Comparison of ENCODE assay signal across 8 cellular contexts in the genomic region with DNA sequence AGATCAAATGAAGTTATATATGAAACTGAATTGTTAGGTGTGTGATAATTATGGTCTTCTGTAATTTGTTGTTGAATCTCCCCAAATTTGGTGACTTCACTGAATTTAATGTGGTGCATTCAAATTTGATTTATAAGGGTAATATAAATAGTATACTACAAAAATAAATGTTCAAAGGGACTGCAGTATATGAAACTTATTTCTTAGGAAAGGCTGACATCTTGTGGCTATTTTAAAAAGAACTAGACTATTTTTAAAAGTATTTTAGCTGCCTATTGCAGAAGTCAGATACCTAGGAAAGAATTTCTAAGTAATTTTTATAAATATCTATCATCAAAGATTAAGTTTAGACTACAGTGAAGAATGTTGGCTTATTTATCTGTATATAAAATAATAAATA. TPM values are rescaled to one million over a fixed set of nuclear protein-coding genes. Genes with fewer than 3 reads are reported as not detected.
DNase-seq lines count a peak whose midpoint lies in the region; ATAC-seq, FAIRE-seq and TF ChIP-seq lines count a peak whose summit lies in the region.

No MANE protein-coding gene starts in this region.

- H3K9me3 Mint-ChIP-seq in glutamatergic neuron (ENCODE audit: unreplicated experiment), result no peaks in the 10 kb centered on the region

- no peak for TF ChIP-seq POLR2A in GM12891 (IDR thresholded peaks at IDR 0.05; ENCODE audit: low read depth, low read length)

- no peak for TF ChIP-seq CTCF in glutamatergic neuron (IDR thresholded peaks at IDR 0.05; ENCODE audit: partially characterized antibody, unreplicated experiment)
- TF ChIP-seq CTCF in mucosa of descending colon (IDR thresholded peaks at IDR 0.05), result no peak

- FAIRE-seq in TTC549 (lab: Jason Lieb, UNC) (peak; percentile 90), GM12891 (lab: Jason Lieb, UNC) (no peak)

- no peaks in the 10 kb centered on the region for H3K4me1 ChIP-seq in mucosa of descending colon (ENCODE audit: low read depth)

- H3K27me3 Mint-ChIP-seq in glutamatergic neuron (ENCODE audit: unreplicated experiment), result no peaks in the 10 kb centered on the region

- intact Hi-C loops in mucosa of descending colon (cut with DNase I, micrococcal nuclease), result loop anchor here in 1 of 2 donors (10.0 kb wide), 1 partner anchor 255 kb away; no protein-coding TSS in a partner anchor

- ATAC-seq in HG02852 (IDR thresholded peaks at IDR 0.05; ENCODE audit: unreplicated experiment) (peak; percentile 51), mucosa of descending colon (no peak)

- no peak overlapping the region for H3K27ac Mint-ChIP-seq in glutamatergic neuron (ENCODE audit: unreplicated experiment)

- DNase-seq in DMS53 treated with DMSO at 0.1 percent for 48 hours (lab: John Stamatoyannopoulos, UW; ENCODE audit: unreplicated experiment) (peak; percentile 56), kidney tubule cell (ENCODE audit: low spot score) (peak; percentile 49), glutamatergic neuron (no peak), GM12891 (ENCODE audit: insufficient read length, low spot score) (no peak), mucosa of descending colon (no peak)
- no peak for DNase-seq in stimulated activated CD4-positive, alpha-beta T cell treated with anti-CD3 and anti-CD28 coated beads, Interleukin-4, amount 100 ng/mL, for 1 hour

- no peaks in the 10 kb centered on the region for H3K9me3 ChIP-seq in mucosa of descending colon

- H3K4me3 Mint-ChIP-seq in glutamatergic neuron (ENCODE audit: unreplicated experiment), result no peak overlapping the region

- H3K36me3 Mint-ChIP-seq in glutamatergic neuron (ENCODE audit: unreplicated experiment), result peaks cover 7% of the 10 kb centered on the region

- H3K36me3 ChIP-seq in mucosa of descending colon (ENCODE audit: low read depth), result no peaks in the 10 kb centered on the region

- no peak overlapping the region for H3K4me3 ChIP-seq in mucosa of descending colon

- no peaks in the 10 kb centered on the region for H3K4me1 Mint-ChIP-seq in glutamatergic neuron (ENCODE audit: low read depth, unreplicated experiment)

TF ChIP-seq in GM12891, 5 proteins besides CTCF, POLR2A, EP300 and RAD21:
- TF ChIP-seq TAF1 (IDR thresholded peaks at IDR 0.05; ENCODE audit: low read depth, low read length), result no peak
- no peak for TF ChIP-seq POLR2AphosphoS5 (IDR thresholded peaks at IDR 0.05; ENCODE audit: low read depth, low read length)
- TF ChIP-seq POU2F2 (IDR thresholded peaks at IDR 0.05; ENCODE audit: low read depth, low read length), result no peak
- TF ChIP-seq SPI1 (IDR thresholded peaks at IDR 0.05; ENCODE audit: low read depth, low read length), result no peak

RNA-seq across cellular contexts. Expression of a gene that starts 36.6 kb away (rescaled TPM):
- 35.9 TPM for total RNA-seq in glutamatergic neuron (ENCODE audit: unreplicated experiment)
- polyA plus RNA-seq in GM12891 (2012; ENCODE audit: low read depth, missing spikeins), result 4.9 TPM
- total RNA-seq in mucosa of descending colon, result 10 to 100 TPM in 1 of 3 donors, 1 to 10 TPM in 1, under 1 TPM in 1; 0.58 to 61.7 (median 1.8) TPM

Comparison
In these comparisons a context has a peak if more than half of its experiments do, and no peak if none do; other contexts are left out.
1. DNase-seq: peak in DMS53 treated with DMSO at 0.1 percent for 48 hours (single experiment) and kidney tubule cell (single experiment); none in glutamatergic neuron (single experiment), GM12891 (single experiment), mucosa of descending colon (0 of 3) and stimulated activated CD4-positive, alpha-beta T cell treated with anti-CD3 and anti-CD28 coated beads, Interleukin-4, amount 100 ng/mL, for 1 hour (single experiment).